In the genomic region with DNA sequence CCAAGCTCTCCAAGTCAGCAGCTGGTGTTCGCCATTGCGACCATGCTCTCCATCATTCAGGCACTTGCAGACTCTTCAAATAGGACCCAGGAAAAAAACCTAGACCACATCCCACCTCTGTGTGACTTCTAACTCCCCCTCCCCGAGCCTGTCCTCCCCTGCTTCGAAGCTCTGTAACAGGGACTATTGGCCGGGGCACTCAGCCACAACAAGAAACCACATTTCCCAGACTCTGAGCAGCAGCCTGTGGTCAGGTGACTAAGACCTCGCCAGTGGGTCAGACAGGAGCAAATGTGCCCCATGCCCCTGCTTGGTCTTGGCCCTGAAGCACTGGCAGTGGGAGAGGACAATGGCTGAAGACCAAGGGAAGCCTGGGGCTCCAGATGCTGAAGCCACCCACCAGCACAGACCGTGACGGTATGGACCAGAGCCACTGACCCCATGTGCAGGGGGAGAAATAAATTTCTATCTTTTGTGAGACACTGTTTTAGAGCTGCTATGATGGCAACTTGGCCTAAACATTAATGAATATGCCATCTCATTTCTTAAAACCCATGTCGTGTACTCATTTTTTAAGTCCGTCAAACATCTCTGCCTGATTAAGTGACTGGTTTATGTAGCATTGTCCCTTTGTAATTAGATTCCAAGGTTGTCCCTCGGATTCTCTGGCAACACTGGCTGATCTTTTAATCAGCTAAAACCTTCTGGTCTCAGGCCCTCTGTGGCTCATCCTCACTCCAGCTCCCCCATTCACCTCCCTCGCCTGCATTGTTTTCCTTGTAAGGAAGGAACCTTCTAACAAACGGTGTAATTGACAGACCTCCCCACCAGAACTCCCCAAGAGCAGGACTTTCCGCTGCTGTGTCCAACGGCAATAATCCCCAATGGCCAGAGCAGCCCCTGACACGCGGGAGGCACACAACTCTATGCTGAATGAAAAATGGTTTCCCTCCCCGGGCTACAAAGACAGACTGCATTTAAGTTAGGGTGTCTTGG, we compare ENCODE assay signal across 8 cellular contexts.
A peak's percentile ranks its signal among the peaks of the same experiment; 100 is the strongest.
DNase-seq lines count a peak whose midpoint lies in the region; ATAC-seq lines count a peak whose summit lies in the region.

No MANE protein-coding gene starts in this region.

- ATAC-seq in HG02938 (IDR thresholded peaks at IDR 0.05; ENCODE audit: unreplicated experiment) = peak; percentile 29
- ATAC-seq in esophagus mucosa = no peak

- DNase-seq in activated T-cell treated with anti-CD3 and anti-CD28 coated beads for 48 hours (ENCODE audit: low read depth) (peak; percentile 25), activated T-cell treated with anti-CD3 and anti-CD28 coated beads for 4 hours (no peak), UCSD-AML1 (lab: John Stamatoyannopoulos, UW; ENCODE audit: unreplicated experiment) (peak; percentile 56), kidney glomerular epithelial cell (lab: John Stamatoyannopoulos, UW) (peak; percentile 74), NCI-H1436 treated with DMSO at 0.1 percent for 48 hours (lab: John Stamatoyannopoulos, UW) (no peak), NCI-H187 treated with DMSO at 0.1 percent for 48 hours (lab: John Stamatoyannopoulos, UW) (no peak)

Comparison
In these comparisons a context has a peak if more than half of its experiments do, and no peak if none do; other contexts are left out.
1. DNase-seq: peak in activated T-cell treated with anti-CD3 and anti-CD28 coated beads for 48 hours (single experiment), UCSD-AML1 (single experiment) and kidney glomerular epithelial cell (single experiment); none in activated T-cell treated with anti-CD3 and anti-CD28 coated beads for 4 hours (single experiment), NCI-H1436 treated with DMSO at 0.1 percent for 48 hours (single experiment) and NCI-H187 treated with DMSO at 0.1 percent for 48 hours (single experiment).